Comparison of ENCODE assay signal across 8 cellular contexts in genomic region chr10:110567201-110568054, GRCh38. TPM values are rescaled to one million over a fixed set of nuclear protein-coding genes. Genes with fewer than 3 reads are reported as not detected.
DNase-seq lines count a peak whose midpoint lies in the region; ATAC-seq and TF ChIP-seq lines count a peak whose summit lies in the region.

SMC3 (plus strand) TSS chr10:110567695; CDS start chr10:110567817, 122 bp downstream.

- H3K27ac ChIP-seq in colonic mucosa: peak within 1 kb of the TSS; percentile 76

- H3K9ac ChIP-seq in colonic mucosa (ENCODE audit: low read depth in 2 of 2, low read length in 2 of 2): peak within 1 kb of the TSS; percentile 84 to 94

- peak; percentile 80 for ATAC-seq in HG03442 (IDR thresholded peaks at IDR 0.05; ENCODE audit: unreplicated experiment)

- no peaks in the 10 kb centered on the region for H3K9me3 ChIP-seq in colonic mucosa

- H3K36me3 ChIP-seq in colonic mucosa: no peaks in the 10 kb centered on the region

- no peak for TF ChIP-seq CTCF in colonic mucosa (IDR thresholded peaks at IDR 0.05)

- DNase-seq in Ammon's horn (ENCODE audit: low spot score) (peak; percentile 94), GM19238 (ENCODE audit: insufficient read length, low spot score) (peak; percentile 60), NCI-H524 (lab: John Stamatoyannopoulos, UW) (peak; percentile 75 to 85), colonic mucosa (peak; percentile 94), kidney tubule cell (ENCODE audit: low spot score) (peak; percentile 95)
- DNase-seq in activated CD4-positive, alpha-beta T cell treated with anti-CD3 and anti-CD28 coated beads for 48 hours: peak; percentile 95
- DNase-seq in stimulated activated CD4-positive, alpha-beta T cell treated with anti-CD3 and anti-CD28 coated beads, Interleukin-1b, Interleukin-23, amount 100 ng/mL, for 24 hours (ENCODE audit: low read depth in 4 of 4, low spot score in 1 of 4): peak; percentile 80 to 87 (median 82)

- peaks cover 5% of the 10 kb centered on the region for H3K4me1 ChIP-seq in colonic mucosa

- peak within 1 kb of the TSS; percentile 75 for H3K4me3 ChIP-seq in colonic mucosa

- H3K27me3 ChIP-seq in colonic mucosa: no peaks in the 10 kb centered on the region

- intact Hi-C loops in colonic mucosa (cut with DNase I): no loop called here

RNA-seq across cellular contexts. Expression of gene SMC3, which starts in this region (rescaled TPM):
- total RNA-seq in colonic mucosa: 10 to 100 TPM; 26.9 to 33.0 TPM

Comparison
In these comparisons a context has a peak if more than half of its experiments do, and no peak if none do; other contexts are left out.
1. Peak in every context shown above with its lines: DNase-seq, ATAC-seq, H3K4me3 ChIP-seq and H3K27ac ChIP-seq.